In the genomic region with DNA sequence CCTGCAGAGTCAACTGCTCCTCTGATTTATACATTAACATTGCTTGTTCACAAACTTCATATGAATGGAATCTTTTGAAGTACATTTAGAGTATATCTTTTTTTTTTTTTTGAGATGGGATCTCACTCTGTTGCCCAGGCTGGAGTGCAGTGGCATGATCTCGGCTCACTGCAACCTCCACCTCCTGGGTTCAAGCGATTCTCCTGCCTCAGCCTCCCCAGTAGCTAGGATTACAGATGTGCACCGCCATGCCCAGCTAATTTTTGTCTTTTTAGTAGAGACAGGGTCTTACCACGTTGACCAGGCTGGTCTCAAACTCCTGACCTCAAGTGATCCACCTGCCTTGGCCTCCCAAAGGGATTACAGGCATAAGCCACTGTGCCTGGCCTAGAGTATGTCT, we compare ENCODE assay signal across 2 cellular contexts. TPM values are rescaled to one million over a fixed set of nuclear protein-coding genes. Genes with fewer than 3 reads are reported as not detected.
DNase-seq lines count a peak whose midpoint lies in the region; ATAC-seq, FAIRE-seq and TF ChIP-seq lines count a peak whose summit lies in the region.
"Not testable (repeated sequence)": the region's sequence is repeated elsewhere in the genome, so short reads cannot be mapped to it uniquely, and the experiment has no call there.

No MANE protein-coding gene starts in this region.

- POLR2A ChIA-PET in HEK293 (lab: Yijun Ruan, JAX) (interaction anchor here (1.2 kb wide), 1 partner anchor 14 kb away, joined by 5 read pairs; no protein-coding TSS in a partner anchor), K562 (lab: Yijun Ruan, JAX) (interaction anchor here (2.8 kb wide), 1 partner anchor 9 kb away, joined by 9 read pairs; a partner anchor contains a TSS)

- not testable (repeated sequence) for H4K20me1 ChIP-seq in K562 (replicated peaks; ENCODE audit: control insufficient read depth, insufficient read depth, low read length)

- not testable (repeated sequence) for H3K9me1 ChIP-seq in K562 (ENCODE audit: control insufficient read depth, insufficient read depth, low read length)

- H3K9ac ChIP-seq in K562 (ENCODE audit: insufficient read depth in 1 of 2, low read depth in 2 of 2, low read length in 2 of 2), result not testable (repeated sequence)

- H3K9me3 ChIP-seq in HEK293 (ENCODE audit: control insufficient read depth, insufficient read depth, low read depth, low read length); K562 (replicated peaks; ENCODE audit: control insufficient read depth, insufficient read depth, low read depth, low read length): not testable (repeated sequence)

- FAIRE-seq in K562 (lab: Jason Lieb, UNC), result not testable (repeated sequence)

- in situ Hi-C loops in K562 (cut with MboI), result not testable (repeated sequence)

- not testable (repeated sequence) for H3K4me3 ChIP-seq in HEK293 (ENCODE audit: low read depth, low read length); K562

- not testable (repeated sequence) for DNase-seq in K562 (ENCODE audit: extremely low read depth in 1 of 4, low spot score in 3 of 4)

- not testable (repeated sequence) for H3K4me1 ChIP-seq in HEK293 (ENCODE audit: control insufficient read depth, insufficient read depth, low read length); K562 (replicated peaks in 1 of 2; ENCODE audit: control insufficient read depth in 2 of 2, insufficient read depth in 2 of 2, low read length in 2 of 2)

- not testable (repeated sequence) for TF ChIP-seq POLR2A in K562 (conservative IDR thresholded peaks at IDR 0.05)

- WGBS in K562 (ENCODE audit: insufficient coverage, low coverage, missing lambda C conversion rate), result 86% methylated on average over 4 of the region's 4 CpGs

- H3K27ac ChIP-seq in HEK293 (ENCODE audit: extremely low read depth, low read depth, low read length); K562 (ENCODE audit: extremely low read depth, low read depth, low read length): not testable (repeated sequence)

- intact Hi-C loops in K562 (cut with micrococcal nuclease), result not testable (repeated sequence)

- not testable (repeated sequence) for TF ChIP-seq EP300 in K562 (IDR thresholded peaks at IDR 0.05; ENCODE audit: low read length)

- H3K4me2 ChIP-seq in K562 (ENCODE audit: insufficient read depth, low read length), result not testable (repeated sequence)

- ATAC-seq in K562, result not testable (repeated sequence)

- H3K36me3 ChIP-seq in HEK293 (ENCODE audit: control insufficient read depth in 2 of 2, insufficient read depth in 1 of 2, low read length in 2 of 2) (peaks cover 47 to 83% of the 10 kb centered on the region in 2 experiments), K562 (ENCODE audit: control insufficient read depth, insufficient read depth, low read length) (peaks cover 88% of the 10 kb centered on the region)

- TF ChIP-seq RAD21 in K562 (CRISPR knock-in tag; conservative IDR thresholded peaks at IDR 0.05 in 1 of 2, IDR thresholded peaks at IDR 0.05 in 1 of 2), result not testable (repeated sequence)

- H3K27me3 ChIP-seq in K562 (ENCODE audit: control insufficient read depth in 2 of 2, insufficient read depth in 2 of 2, low read length in 2 of 2), result not testable (repeated sequence)

- BruUV-seq in K562 (replicated peaks; lab: Mats Ljungman, UMichigan), result not testable (repeated sequence)

- peaks cover 22% of the 10 kb centered on the region; the same call in 2 of the 3 replicates for H3K79me2 ChIP-seq in K562 (ENCODE audit: control insufficient read depth, insufficient read depth, low read length)

- TF ChIP-seq CTCF in HEK293 (tag by site-specific recombination; IDR thresholded peaks at IDR 0.05); K562 (IDR thresholded peaks at IDR 0.05 in 2 of 3, conservative IDR thresholded peaks at IDR 0.05 in 1 of 3; ENCODE audit: insufficient read depth in 2 of 3, low read depth in 1 of 3, low read length in 3 of 3): not testable (repeated sequence)

- CTCF ChIA-PET in HEK293 (lab: Yijun Ruan, JAX); K562 (lab: Yijun Ruan, JAX; ENCODE audit: low intra/inter-chr PET ratio): not testable (repeated sequence)

- H2AFZ ChIP-seq in K562 (ENCODE audit: low read depth, low read length), result not testable (repeated sequence)

TF ChIP-seq in HEK293, 187 proteins besides CTCF, POLR2A, EP300 and RAD21:
- TF ChIP-seq ZNF121 (tag by site-specific recombination; IDR thresholded peaks at IDR 0.05), result peak; percentile 75

TF ChIP-seq in K562, 482 proteins besides CTCF, POLR2A, EP300 and RAD21:
- TF ChIP-seq ZNF121 (CRISPR knock-in tag; conservative IDR thresholded peaks at IDR 0.05), result peak; percentile 86

RNA-seq across cellular contexts. Expression of a gene that starts 9.0 kb away (rescaled TPM):
- 135 and 205 TPM in 2 replicates for total RNA-seq in K562 (2011; cell fraction: chromatin; rRNA removed; ENCODE audit: low replicate concordance)
- 72.0 and 79.1 TPM in 2 replicates for total RNA-seq in K562 (2011; cell fraction: nucleolus; rRNA removed)
- 103 and 112 TPM in 2 replicates for total RNA-seq in K562 (2011; cell fraction: nucleoplasm; rRNA removed)
- total RNA-seq in K562 (2014; rRNA removed) (94.5 and 101 TPM in 2 replicates), K562 (2014; rRNA removed; fragmentation: Illumina TruSeq; extraction: Trizol) (184 and 199 TPM in 2 replicates), K562 (2015; rRNA removed; fragmentation: Illumina TruSeq; extraction: Trizol) (141 and 149 TPM in 2 replicates), K562 (2021) (124 and 127 TPM in 2 replicates)
- polyA plus RNA-seq in K562 (2011; rRNA removed) (119 and 161 TPM in 2 replicates), K562 (2014; fragmentation: Illumina TruSeq; extraction: Trizol) (128 and 148 TPM in 2 replicates), K562 (2014; fragmentation: Nextera tagmentation; extraction: Ambion mirVana) (100 to 1,000 TPM; 393 to 523 TPM), K562 (2014; rRNA removed) (118 and 121 TPM in 2 replicates)
- 52.0 and 80.5 TPM in 2 replicates for polyA plus RNA-seq in K562 (2011; cell fraction: cytosol; rRNA removed)
- polyA plus RNA-seq in K562 (2011; cell fraction: nucleus; rRNA removed), result 26.0 and 39.6 TPM in 2 replicates
- 57.6 and 118 TPM in 2 replicates for polyA plus RNA-seq in K562 (2012)
- 217 and 243 TPM in 2 replicates for polyA minus RNA-seq in K562 (2011; rRNA and poly(A)+ RNA removed)
- 41.9 and 56.7 TPM in 2 replicates for polyA minus RNA-seq in K562 (2011; cell fraction: cytosol; rRNA and poly(A)+ RNA removed)
- 64.4 and 88.5 TPM in 2 replicates for polyA minus RNA-seq in K562 (2011; cell fraction: nucleus; rRNA and poly(A)+ RNA removed)

RNA-seq across cellular contexts. Expression of a gene that starts 33.8 kb away (rescaled TPM):
- 71.0 and 140 TPM in 2 replicates for total RNA-seq in K562 (2011; cell fraction: chromatin; rRNA removed; ENCODE audit: low replicate concordance)
- total RNA-seq in K562 (2011; cell fraction: nucleolus; rRNA removed), result 70.4 and 73.5 TPM in 2 replicates
- 74.3 and 95.3 TPM in 2 replicates for total RNA-seq in K562 (2011; cell fraction: nucleoplasm; rRNA removed)
- total RNA-seq in K562 (2014; rRNA removed), result 18.9 and 24.5 TPM in 2 replicates
- 12.4 and 15.0 TPM in 2 replicates for total RNA-seq in K562 (2014; rRNA removed; fragmentation: Illumina TruSeq; extraction: Trizol)
- total RNA-seq in K562 (2015; rRNA removed; fragmentation: Illumina TruSeq; extraction: Trizol), result 15.3 and 16.9 TPM in 2 replicates
- total RNA-seq in K562 (2021), result 50.7 and 50.8 TPM in 2 replicates
- 37.8 and 45.2 TPM in 2 replicates for polyA plus RNA-seq in K562 (2011; rRNA removed)
- 50.2 and 64.7 TPM in 2 replicates for polyA plus RNA-seq in K562 (2011; cell fraction: cytosol; rRNA removed)
- 125 TPM in 2 replicates for polyA plus RNA-seq in K562 (2011; cell fraction: nucleus; rRNA removed)
- polyA plus RNA-seq in K562 (2012), result 41.1 and 54.2 TPM in 2 replicates
- 42.2 and 43.9 TPM in 2 replicates for polyA plus RNA-seq in K562 (2014; fragmentation: Illumina TruSeq; extraction: Trizol)
- polyA plus RNA-seq in K562 (2014; fragmentation: Nextera tagmentation; extraction: Ambion mirVana), result 1 to 10 TPM; 6.3 to 9.8 TPM
- polyA plus RNA-seq in K562 (2014; rRNA removed), result 32.4 and 42.2 TPM in 2 replicates
- 50.3 and 71.9 TPM in 2 replicates for polyA minus RNA-seq in K562 (2011; rRNA and poly(A)+ RNA removed)
- polyA minus RNA-seq in K562 (2011; cell fraction: cytosol; rRNA and poly(A)+ RNA removed), result 28.9 and 35.3 TPM in 2 replicates
- 21.5 and 27.9 TPM in 2 replicates for polyA minus RNA-seq in K562 (2011; cell fraction: nucleus; rRNA and poly(A)+ RNA removed)

RNA-seq across cellular contexts. Expression of a gene that starts 34.7 kb away (rescaled TPM):
- total RNA-seq in K562 (2011; cell fraction: chromatin; rRNA removed; ENCODE audit: low replicate concordance), result 626 and 1,262 TPM in 2 replicates
- total RNA-seq in K562 (2011; cell fraction: nucleolus; rRNA removed), result 1,054 and 1,087 TPM in 2 replicates
- 885 and 908 TPM in 2 replicates for total RNA-seq in K562 (2011; cell fraction: nucleoplasm; rRNA removed)
- total RNA-seq in K562 (2014; rRNA removed) (781 and 785 TPM in 2 replicates), K562 (2014; rRNA removed; fragmentation: Illumina TruSeq; extraction: Trizol) (415 and 533 TPM in 2 replicates), K562 (2015; rRNA removed; fragmentation: Illumina TruSeq; extraction: Trizol) (534 and 555 TPM in 2 replicates), K562 (2021) (636 and 644 TPM in 2 replicates)
- polyA plus RNA-seq in K562 (2011; rRNA removed) (1,018 and 1,100 TPM in 2 replicates), K562 (2014; fragmentation: Illumina TruSeq; extraction: Trizol) (977 and 1,110 TPM in 2 replicates), K562 (2014; fragmentation: Nextera tagmentation; extraction: Ambion mirVana) (1,000 to 10,000 TPM; 2,545 to 2,933 TPM), K562 (2014; rRNA removed) (1,156 and 1,201 TPM in 2 replicates)
- 1,522 and 2,076 TPM in 2 replicates for polyA plus RNA-seq in K562 (2011; cell fraction: cytosol; rRNA removed)
- polyA plus RNA-seq in K562 (2011; cell fraction: nucleus; rRNA removed), result 2,252 and 2,347 TPM in 2 replicates
- 601 and 622 TPM in 2 replicates for polyA plus RNA-seq in K562 (2012)
- 505 and 658 TPM in 2 replicates for polyA minus RNA-seq in K562 (2011; rRNA and poly(A)+ RNA removed)
- polyA minus RNA-seq in K562 (2011; cell fraction: cytosol; rRNA and poly(A)+ RNA removed), result 286 and 319 TPM in 2 replicates
- 356 and 526 TPM in 2 replicates for polyA minus RNA-seq in K562 (2011; cell fraction: nucleus; rRNA and poly(A)+ RNA removed)
